9 cellular contexts compared by ENCODE assay signal in the genomic region with DNA sequence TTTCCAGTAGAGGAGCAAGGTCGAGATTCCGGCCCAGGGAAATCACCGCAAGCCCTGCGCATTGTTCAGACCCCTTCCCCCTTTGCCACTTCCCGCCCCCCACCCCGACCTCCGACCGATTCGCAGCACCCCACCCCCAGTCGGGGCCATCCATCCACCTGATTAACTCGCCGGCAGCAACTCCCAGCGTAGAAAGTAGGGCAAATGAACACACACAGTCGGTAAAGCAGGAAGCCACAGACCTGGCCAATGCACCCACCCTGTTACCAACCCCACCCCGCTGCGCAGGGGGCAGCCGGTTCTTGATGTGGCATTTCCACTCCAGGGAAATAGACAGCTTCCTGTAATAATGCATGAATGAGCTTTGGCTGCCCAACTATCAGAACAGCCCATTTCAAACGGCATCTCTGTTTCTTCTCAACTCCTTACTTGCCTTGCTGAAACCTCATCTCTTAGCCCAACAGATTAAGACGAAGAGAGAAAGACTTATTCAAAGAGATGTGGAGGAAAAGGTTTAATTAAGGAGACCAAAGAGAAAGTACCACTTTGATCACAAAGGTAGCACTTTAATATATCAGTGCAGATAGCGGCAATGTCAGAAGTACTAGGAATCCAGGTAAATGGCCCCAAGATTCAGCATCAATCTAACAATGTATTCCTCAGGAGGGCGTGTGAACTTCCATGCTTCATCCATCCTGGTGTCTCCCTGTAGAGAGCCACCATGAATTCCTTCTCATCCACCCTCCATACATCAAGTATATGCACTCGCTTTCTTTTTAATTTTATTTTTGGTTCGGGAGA. TPM values are rescaled to one million over a fixed set of nuclear protein-coding genes. Genes with fewer than 3 reads are reported as not detected.
DNase-seq lines count a peak whose midpoint lies in the region; ATAC-seq, FAIRE-seq and TF ChIP-seq lines count a peak whose summit lies in the region.
"Had no signal": no experiment of that assay in that cellular context is flagged by ENCODE, and none has a peak within 500 bp of the region (broad histone marks: within the 10 kb centered on the region; RNA-seq: fewer than 3 reads in every experiment).

No MANE protein-coding gene starts in this region.

- no peaks in the 10 kb centered on the region for H3K36me3 ChIP-seq in gastroesophageal sphincter
- H3K36me3 ChIP-seq in adrenal gland (replicated peaks in 1 of 2): no peaks in the 10 kb centered on the region
- no peaks in the 10 kb centered on the region for H3K36me3 ChIP-seq in MG63

- H3K9me3 ChIP-seq in gastroesophageal sphincter (no peaks in the 10 kb centered on the region), adrenal gland (replicated peaks in 1 of 3) (no peaks in the 10 kb centered on the region), MG63 (no peaks in the 10 kb centered on the region)

- peak overlapping the region; percentile 87 to 97 (median 94) for H3K4me3 Mint-ChIP-seq in IgD-negative memory B cell
- H3K4me3 Mint-ChIP-seq in activated T-helper 1 cell treated with anti-CD3 and anti-CD28 coated beads, Interleukin-12 subunit alpha, Interleukin-12 subunit beta, Interleukin-2, Interleukin-4 antibody, amounts not matched to agents 30 ng/mL and 10 ng/mL and 1 ng/mL, durations not matched to agents 14 hours and 24 hours and 36 hours: peak overlapping the region; percentile 96

- TF ChIP-seq CTCF in gastroesophageal sphincter (IDR thresholded peaks at IDR 0.05) (no peak), adrenal gland (IDR thresholded peaks at IDR 0.05) (no peak)

- H3K27me3 ChIP-seq in gastroesophageal sphincter: no peaks in the 10 kb centered on the region
- H3K27me3 ChIP-seq in adrenal gland: no peaks in the 10 kb centered on the region
- peaks cover 29% of the 10 kb centered on the region for H3K27me3 ChIP-seq in MG63

- peak overlapping the region; percentile 3 to 78 (median 67) for H3K27ac Mint-ChIP-seq in IgD-negative memory B cell
- peak overlapping the region; percentile 91 for H3K27ac Mint-ChIP-seq in activated T-helper 1 cell treated with anti-CD3 and anti-CD28 coated beads, Interleukin-12 subunit alpha, Interleukin-12 subunit beta, Interleukin-2, Interleukin-4 antibody, amounts not matched to agents 30 ng/mL and 10 ng/mL and 1 ng/mL, durations not matched to agents 14 hours and 24 hours and 36 hours

- H3K4me3 ChIP-seq in gastroesophageal sphincter: peak overlapping the region; percentile 87 to 91
- peak overlapping the region in 1 of 4 donors; percentile 84 for H3K4me3 ChIP-seq in adrenal gland
- no peak overlapping the region for H3K4me3 ChIP-seq in MG63

- peak overlapping the region in 3 of 4 donors; percentile 82 to 92 (median 86) for H3K27ac ChIP-seq in gastroesophageal sphincter
- H3K27ac ChIP-seq in adrenal gland: peak overlapping the region in 1 of 5 donors; percentile 24

- peak; percentile 31 for DNase-seq in activated T-helper 1 cell treated with anti-CD3 and anti-CD28 coated beads, Interleukin-12 subunit alpha, Interleukin-12 subunit beta, Interleukin-2, Interleukin-4 antibody, amounts not matched to agents 30 ng/mL and 10 ng/mL and 1 ng/mL, durations not matched to agents 14 hours and 24 hours and 36 hours (ENCODE audit: low spot score)
- DNase-seq in putamen (ENCODE audit: low spot score) (peak; percentile 32), adrenal gland (no peak), frontal cortex (ENCODE audit: low spot score in 2 of 2) (no peak), NCI-H82 treated with DMSO at 0.1 percent for 48 hours (lab: John Stamatoyannopoulos, UW; ENCODE audit: unreplicated experiment) (no peak), MG63 (no peak)

- 13 to 21% methylated on average over 4 to 6 of the region's 23 CpGs for WGBS in gastroesophageal sphincter (ENCODE audit: low coverage in 1 of 2), 2 donors
- WGBS in adrenal gland, 4 donors: 19 to 33% (median 28%) methylated on average over 10 to 23 of the region's 23 CpGs

- H3K27me3 Mint-ChIP-seq in IgD-negative memory B cell: peaks cover 1% of the 10 kb centered on the region
- no peaks in the 10 kb centered on the region for H3K27me3 Mint-ChIP-seq in activated T-helper 1 cell treated with anti-CD3 and anti-CD28 coated beads, Interleukin-12 subunit alpha, Interleukin-12 subunit beta, Interleukin-2, Interleukin-4 antibody, amounts not matched to agents 30 ng/mL and 10 ng/mL and 1 ng/mL, durations not matched to agents 14 hours and 24 hours and 36 hours (ENCODE audit: insufficient read depth)

- H3K36me3 Mint-ChIP-seq in IgD-negative memory B cell: no peaks in the 10 kb centered on the region
- H3K36me3 Mint-ChIP-seq in activated T-helper 1 cell treated with anti-CD3 and anti-CD28 coated beads, Interleukin-12 subunit alpha, Interleukin-12 subunit beta, Interleukin-2, Interleukin-4 antibody, amounts not matched to agents 30 ng/mL and 10 ng/mL and 1 ng/mL, durations not matched to agents 14 hours and 24 hours and 36 hours (ENCODE audit: low read depth): no peaks in the 10 kb centered on the region

- H3K4me1 ChIP-seq in gastroesophageal sphincter (peaks cover 0 to 56% (median 25%) of the 10 kb centered on the region in 3 donors), adrenal gland (replicated peaks in 1 of 2) (peaks cover 0 to 14% of the 10 kb centered on the region in 2 donors)

- FAIRE-seq in frontal cortex (lab: Jason Lieb, UNC): no peak
- FAIRE-seq: TTC549 had no signal

- no peak for TF ChIP-seq EP300 in gastroesophageal sphincter (IDR thresholded peaks at IDR 0.05)

- no peaks in the 10 kb centered on the region for H3K9me3 Mint-ChIP-seq in IgD-negative memory B cell
- no peaks in the 10 kb centered on the region for H3K9me3 Mint-ChIP-seq in activated T-helper 1 cell treated with anti-CD3 and anti-CD28 coated beads, Interleukin-12 subunit alpha, Interleukin-12 subunit beta, Interleukin-2, Interleukin-4 antibody, amounts not matched to agents 30 ng/mL and 10 ng/mL and 1 ng/mL, durations not matched to agents 14 hours and 24 hours and 36 hours

- intact Hi-C loops in activated T-helper 1 cell treated with anti-CD3 and anti-CD28 coated beads, Interleukin-12 subunit alpha, Interleukin-12 subunit beta, Interleukin-2, Interleukin-4 antibody, amounts not matched to agents 30 ng/mL and 10 ng/mL and 1 ng/mL, durations not matched to agents 14 hours and 24 hours and 36 hours (cut with micrococcal nuclease): loop anchor here (5.0 kb wide), 1 partner anchor 211 kb away; no protein-coding TSS in a partner anchor
- intact Hi-C loops in adrenal gland (cut with DNase I): no loop called here

- TF ChIP-seq POLR2A in gastroesophageal sphincter (IDR thresholded peaks at IDR 0.05): no peak
- no peak for TF ChIP-seq POLR2A in adrenal gland (IDR thresholded peaks at IDR 0.05)

- H3K4me1 Mint-ChIP-seq in IgD-negative memory B cell: peaks cover 22 to 27% (median 23%) of the 10 kb centered on the region in 3 donors
- H3K4me1 Mint-ChIP-seq in activated T-helper 1 cell treated with anti-CD3 and anti-CD28 coated beads, Interleukin-12 subunit alpha, Interleukin-12 subunit beta, Interleukin-2, Interleukin-4 antibody, amounts not matched to agents 30 ng/mL and 10 ng/mL and 1 ng/mL, durations not matched to agents 14 hours and 24 hours and 36 hours (ENCODE audit: low read depth): peaks cover 55% of the 10 kb centered on the region

- ATAC-seq in gastroesophageal sphincter: no peak

RNA-seq across cellular contexts. Expression of a gene that starts 1.9 kb away (rescaled TPM):
- 3.0 TPM for polyA plus RNA-seq in IgD-negative memory B cell
- total RNA-seq in activated T-helper 1 cell treated with anti-CD3 and anti-CD28 coated beads, Interleukin-12 subunit alpha, Interleukin-12 subunit beta, Interleukin-2, Interleukin-4 antibody, amounts not matched to agents 30 ng/mL and 10 ng/mL and 1 ng/mL, durations not matched to agents 14 hours and 24 hours and 36 hours: 21.0 and 21.5 TPM in 2 replicates
- total RNA-seq in gastroesophageal sphincter: 10 to 100 TPM; 32.9 to 41.7 (median 38.0) TPM
- 10 to 100 TPM in 5 of 8 donors, 1 to 10 TPM in 3; 5.5 to 28.6 (median 14.7) TPM for total RNA-seq in adrenal gland
- 1 to 10 TPM; 4.9 to 8.0 (median 6.9) TPM for polyA plus RNA-seq in adrenal gland
- 75.4 TPM for total RNA-seq in frontal cortex
- total RNA-seq in MG63 (2014; rRNA removed; shearing (Covaris generic); ENCODE audit: low replicate concordance): 0.07 TPM in 2 replicates

Comparison
In these comparisons a context has a peak if more than half of its experiments do, and no peak if none do; other contexts are left out.
1. DNase-seq: peak in activated T-helper 1 cell treated with anti-CD3 and anti-CD28 coated beads, Interleukin-12 subunit alpha, Interleukin-12 subunit beta, Interleukin-2, Interleukin-4 antibody, amounts not matched to agents 30 ng/mL and 10 ng/mL and 1 ng/mL, durations not matched to agents 14 hours and 24 hours and 36 hours (single experiment) and putamen (single experiment); none in adrenal gland (0 of 7), frontal cortex (0 of 2), NCI-H82 treated with DMSO at 0.1 percent for 48 hours (single experiment) and MG63 (single experiment).